22 cellular contexts compared by ENCODE assay signal in genomic region chr10:60871215-60871614, GRCh38.
DNase-seq lines count a peak whose midpoint lies in the region; ATAC-seq and TF ChIP-seq lines count a peak whose summit lies in the region.
"Had no signal": no experiment of that assay in that cellular context is flagged by ENCODE, and none has a peak within 500 bp of the region (broad histone marks: within the 10 kb centered on the region; RNA-seq: fewer than 3 reads in every experiment).

No MANE protein-coding gene starts in this region.

- H3K9me3 Mint-ChIP-seq in mesothelial cell of epicardium, result peaks cover 5% of the 10 kb centered on the region
- no peaks in the 10 kb centered on the region for H3K9me3 Mint-ChIP-seq in type B pancreatic cell
- H3K9me3 Mint-ChIP-seq: CD8-positive, alpha-beta T cell; IgD-negative memory B cell; T-cell had no signal

- H3K4me3 Mint-ChIP-seq in mesothelial cell of epicardium, result peak overlapping the region; percentile 0
- H3K4me3 Mint-ChIP-seq in type B pancreatic cell, result no peak overlapping the region
- H3K4me3 Mint-ChIP-seq: B cell; CD8-positive, alpha-beta T cell; IgD-negative memory B cell; T-cell had no signal

- H3K36me3 Mint-ChIP-seq in mesothelial cell of epicardium (peaks cover 36% of the 10 kb centered on the region), type B pancreatic cell (peaks cover 37% of the 10 kb centered on the region)
- H3K36me3 Mint-ChIP-seq: CD8-positive, alpha-beta T cell; IgD-negative memory B cell; T-cell had no signal

- ATAC-seq in HG03571 (IDR thresholded peaks at IDR 0.05; ENCODE audit: unreplicated experiment) (no peak), HG03039 (IDR thresholded peaks at IDR 0.05; ENCODE audit: unreplicated experiment) (no peak)
- ATAC-seq: CD8-positive, alpha-beta T cell; GM12878; T-cell had no signal

- H3K4me1 Mint-ChIP-seq in mesothelial cell of epicardium, result peaks cover 43% of the 10 kb centered on the region
- H3K4me1 Mint-ChIP-seq in type B pancreatic cell (ENCODE audit: unreplicated experiment), result peaks cover 14% of the 10 kb centered on the region
- H3K4me1 Mint-ChIP-seq: B cell, IgD-negative memory B cell, T-cell had no signal

- H3K27ac Mint-ChIP-seq in mesothelial cell of epicardium (peak overlapping the region; percentile 96), type B pancreatic cell (peak overlapping the region; percentile 44)
- H3K27ac Mint-ChIP-seq: B cell; CD8-positive, alpha-beta T cell; IgD-negative memory B cell; T-cell had no signal

- DNase-seq in HEK293T (ENCODE audit: extremely low spot score) (no peak), OCI-M1 (lab: John Stamatoyannopoulos, UW) (peak; percentile 44), mesothelial cell of epicardium (ENCODE audit: low spot score in 2 of 2, unreplicated experiment in 2 of 2) (no peak), type B pancreatic cell (ENCODE audit: extremely low spot score, unreplicated experiment) (no peak), 8988T (no peak)
- DNase-seq: CD8-positive, alpha-beta T cell; DMS 273 treated with DMSO at 0.1 percent for 48 hours; DMS79; EL; GDM1; NCI-H1092; NCI-H1694 treated with DMSO at 0.1 percent for 48 hours; NCI-H446; NCI-H526 treated with DMSO at 0.1 percent for 48 hours; Right ventricle myocardium superior; RPMI8226; T-cell had no signal

- H3K27me3 Mint-ChIP-seq in mesothelial cell of epicardium (ENCODE audit: low read depth) (no peaks in the 10 kb centered on the region), type B pancreatic cell (no peaks in the 10 kb centered on the region)

- TF ChIP-seq CTCF in mesothelial cell of epicardium (IDR thresholded peaks at IDR 0.05; ENCODE audit: unreplicated experiment) (no peak), type B pancreatic cell (conservative IDR thresholded peaks at IDR 0.05) (no peak)

- POLR2A ChIA-PET in HEK293T (lab: Yijun Ruan, JAX), result no interaction called here

- CTCF ChIA-PET in HEK293T (lab: Yijun Ruan, JAX), result interaction anchor here (0.7 kb wide), 1 partner anchor 98 kb away, joined by 4 read pairs; no protein-coding TSS in a partner anchor

TF ChIP-seq in HEK293T, 16 proteins besides CTCF, POLR2A, EP300 and RAD21:
- TF ChIP-seq SP1 (IDR thresholded peaks at IDR 0.05), result no peak
- peak; percentile 67 for TF ChIP-seq ZNF384 (IDR thresholded peaks at IDR 0.05)
